Comparison of ENCODE assay signal across 1 cellular context in the genomic region with DNA sequence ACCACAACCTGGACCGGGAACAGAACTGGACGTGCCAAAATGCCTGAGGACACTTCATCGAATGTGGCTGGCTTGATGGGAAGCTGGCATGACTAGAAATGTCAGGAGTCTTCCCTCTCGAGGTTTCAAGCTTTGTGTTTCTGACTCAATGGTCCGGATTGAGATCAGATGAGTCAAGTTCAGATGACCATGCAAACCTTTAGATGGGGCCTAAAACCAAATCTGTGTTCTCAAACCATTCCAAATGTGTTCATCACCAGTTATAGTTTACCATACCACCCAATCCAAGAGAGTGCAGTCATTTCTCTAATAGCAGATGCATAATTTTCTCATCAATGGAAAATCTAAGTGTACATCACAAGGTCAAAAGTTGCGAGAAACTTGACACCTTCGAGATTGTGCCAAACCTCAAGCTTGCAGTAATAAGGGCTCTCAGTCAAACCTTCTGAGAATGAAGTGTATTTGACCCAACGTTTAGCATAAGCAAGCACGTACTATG.
TF ChIP-seq lines count a peak whose summit lies in the region.

No MANE protein-coding gene starts in this region.

TF ChIP-seq in WTC11, 78 proteins besides CTCF, POLR2A, EP300 and RAD21 (continued from another document):
- TF ChIP-seq, protein P1, sequence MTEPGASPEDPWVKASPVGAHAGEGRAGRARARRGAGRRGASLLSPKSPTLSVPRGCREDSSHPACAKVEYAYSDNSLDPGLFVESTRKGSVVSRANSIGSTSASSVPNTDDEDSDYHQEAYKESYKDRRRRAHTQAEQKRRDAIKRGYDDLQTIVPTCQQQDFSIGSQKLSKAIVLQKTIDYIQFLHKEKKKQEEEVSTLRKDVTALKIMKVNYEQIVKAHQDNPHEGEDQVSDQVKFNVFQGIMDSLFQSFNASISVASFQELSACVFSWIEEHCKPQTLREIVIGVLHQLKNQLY (CRISPR knock-in tag; IDR thresholded peaks at IDR 0.05) = no peak
